15 cellular contexts compared by ENCODE assay signal in genomic region chr10:129323311-129323710, GRCh38.
"Had no signal": no experiment of that assay in that cellular context is flagged by ENCODE, and none has a peak within 500 bp of the region (broad histone marks: within the 10 kb centered on the region; RNA-seq: fewer than 3 reads in every experiment).

No MANE protein-coding gene starts in this region.

- H3K4me3 Mint-ChIP-seq: activated naive CD8-positive, alpha-beta T cell had no signal

- H3K4me3 ChIP-seq: left ventricle myocardium inferior, stomach, thoracic aorta had no signal

- ATAC-seq: activated CD4-positive, CD25-positive, alpha-beta regulatory T cell treated with anti-CD3 and anti-CD28 coated beads, Interleukin-2, amount 50 U/mL, for 24 hours; right cardiac atrium had no signal

- H3K9me3 ChIP-seq: thoracic aorta had no signal

- H3K4me1 ChIP-seq: left ventricle myocardium inferior, parathyroid adenoma, stomach had no signal

- H3K9ac ChIP-seq: parathyroid adenoma had no signal

- H3K27me3 Mint-ChIP-seq: activated naive CD8-positive, alpha-beta T cell had no signal

- H3K27ac Mint-ChIP-seq: activated naive CD8-positive, alpha-beta T cell had no signal

- H2AFZ ChIP-seq: parathyroid adenoma had no signal

- H3K36me3 ChIP-seq: left ventricle myocardium inferior, stomach, thoracic aorta had no signal

- DNase-seq: activated effector memory CD4-positive, alpha-beta T cell treated with Interleukin-2 at 50 U/mL for 16 hours; activated T-cell treated with anti-CD3 and anti-CD28 coated beads, Interleukin-2, amount 50 U/mL, for 1 hour; cerebellar nuclear complex; dermis blood vessel endothelial cell; erythroblast; left ventricle myocardium inferior; mesendoderm; right cardiac atrium; small intestine; stomach; T-helper 2 cell had no signal

- H3K36me3 Mint-ChIP-seq: activated naive CD8-positive, alpha-beta T cell had no signal

- H3K27ac ChIP-seq: left ventricle myocardium inferior, parathyroid adenoma, stomach, thoracic aorta had no signal
